Comparison of ENCODE assay signal across 1 cellular context in genomic region chr20:3811421-3812258, GRCh38.
TF ChIP-seq lines count a peak whose summit lies in the region.

No MANE protein-coding gene starts in this region.

TF ChIP-seq in A549, 52 proteins besides CTCF, POLR2A, EP300 and RAD21 (continued from another document):
- TF ChIP-seq ZNF302 (CRISPR knock-in tag; IDR thresholded peaks at IDR 0.05) (peak; percentile 11; the same call in 1 of the 2 replicates), FOSB (CRISPR knock-in tag; IDR thresholded peaks at IDR 0.05) (0 out of 2 replicates have a peak, but pooled peaks have one; percentile 65), TFCP2L1 (CRISPR knock-in tag; IDR thresholded peaks at IDR 0.05) (peak; percentile 88), TP53 (CRISPR knock-in tag; IDR thresholded peaks at IDR 0.05) (peak; percentile 84), CHD2 (IDR thresholded peaks at IDR 0.05; ENCODE audit: low read length, partially characterized antibody) (peak; percentile 21), MAZ (IDR thresholded peaks at IDR 0.05; ENCODE audit: borderline replicate concordance, low read depth, low read length) (no peak; the same call in none of the 2 replicates), JUNB (IDR thresholded peaks at IDR 0.05) (peak; percentile 96), CEBPB (IDR thresholded peaks at IDR 0.05) (peak; percentile 98 to 99), KDM1A (IDR thresholded peaks at IDR 0.05; ENCODE audit: low read depth) (no peak), SREBF2 (IDR thresholded peaks at IDR 0.05) (no peak), EHMT2 (IDR thresholded peaks at IDR 0.05; ENCODE audit: low read depth) (no peak), ZFP36 (IDR thresholded peaks at IDR 0.05; ENCODE audit: borderline replicate concordance, partially characterized antibody) (no peak), GATA3 (IDR thresholded peaks at IDR 0.05; ENCODE audit: borderline replicate concordance) (peak; percentile 99), ATOH8 (CRISPR knock-in tag; IDR thresholded peaks at IDR 0.05; ENCODE audit: low read depth) (peak; percentile 69)
- TF ChIP-seq, protein P1, sequence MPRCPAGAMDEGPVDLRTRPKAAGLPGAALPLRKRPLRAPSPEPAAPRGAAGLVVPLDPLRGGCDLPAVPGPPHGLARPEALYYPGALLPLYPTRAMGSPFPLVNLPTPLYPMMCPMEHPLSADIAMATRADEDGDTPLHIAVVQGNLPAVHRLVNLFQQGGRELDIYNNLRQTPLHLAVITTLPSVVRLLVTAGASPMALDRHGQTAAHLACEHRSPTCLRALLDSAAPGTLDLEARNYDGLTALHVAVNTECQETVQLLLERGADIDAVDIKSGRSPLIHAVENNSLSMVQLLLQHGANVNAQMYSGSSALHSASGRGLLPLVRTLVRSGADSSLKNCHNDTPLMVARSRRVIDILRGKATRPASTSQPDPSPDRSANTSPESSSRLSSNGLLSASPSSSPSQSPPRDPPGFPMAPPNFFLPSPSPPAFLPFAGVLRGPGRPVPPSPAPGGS (IDR thresholded peaks at IDR 0.05) = peak; percentile 95; the same call in 2 of the 3 replicates
- TF ChIP-seq, protein P2, sequence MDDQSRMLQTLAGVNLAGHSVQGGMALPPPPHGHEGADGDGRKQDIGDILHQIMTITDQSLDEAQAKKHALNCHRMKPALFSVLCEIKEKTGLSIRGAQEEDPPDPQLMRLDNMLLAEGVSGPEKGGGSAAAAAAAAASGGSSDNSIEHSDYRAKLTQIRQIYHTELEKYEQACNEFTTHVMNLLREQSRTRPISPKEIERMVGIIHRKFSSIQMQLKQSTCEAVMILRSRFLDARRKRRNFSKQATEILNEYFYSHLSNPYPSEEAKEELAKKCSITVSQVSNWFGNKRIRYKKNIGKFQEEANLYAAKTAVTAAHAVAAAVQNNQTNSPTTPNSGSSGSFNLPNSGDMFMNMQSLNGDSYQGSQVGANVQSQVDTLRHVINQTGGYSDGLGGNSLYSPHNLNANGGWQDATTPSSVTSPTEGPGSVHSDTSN (IDR thresholded peaks at IDR 0.05) = peak; percentile 86
- TF ChIP-seq, protein P3, sequence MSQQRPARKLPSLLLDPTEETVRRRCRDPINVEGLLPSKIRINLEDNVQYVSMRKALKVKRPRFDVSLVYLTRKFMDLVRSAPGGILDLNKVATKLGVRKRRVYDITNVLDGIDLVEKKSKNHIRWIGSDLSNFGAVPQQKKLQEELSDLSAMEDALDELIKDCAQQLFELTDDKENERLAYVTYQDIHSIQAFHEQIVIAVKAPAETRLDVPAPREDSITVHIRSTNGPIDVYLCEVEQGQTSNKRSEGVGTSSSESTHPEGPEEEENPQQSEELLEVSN (IDR thresholded peaks at IDR 0.05; ENCODE audit: borderline replicate concordance, low read depth) = peak; percentile 96
- TF ChIP-seq, protein P4, sequence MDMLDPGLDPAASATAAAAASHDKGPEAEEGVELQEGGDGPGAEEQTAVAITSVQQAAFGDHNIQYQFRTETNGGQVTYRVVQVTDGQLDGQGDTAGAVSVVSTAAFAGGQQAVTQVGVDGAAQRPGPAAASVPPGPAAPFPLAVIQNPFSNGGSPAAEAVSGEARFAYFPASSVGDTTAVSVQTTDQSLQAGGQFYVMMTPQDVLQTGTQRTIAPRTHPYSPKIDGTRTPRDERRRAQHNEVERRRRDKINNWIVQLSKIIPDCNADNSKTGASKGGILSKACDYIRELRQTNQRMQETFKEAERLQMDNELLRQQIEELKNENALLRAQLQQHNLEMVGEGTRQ (IDR thresholded peaks at IDR 0.05) = peak; percentile 84
